In the genomic region with DNA sequence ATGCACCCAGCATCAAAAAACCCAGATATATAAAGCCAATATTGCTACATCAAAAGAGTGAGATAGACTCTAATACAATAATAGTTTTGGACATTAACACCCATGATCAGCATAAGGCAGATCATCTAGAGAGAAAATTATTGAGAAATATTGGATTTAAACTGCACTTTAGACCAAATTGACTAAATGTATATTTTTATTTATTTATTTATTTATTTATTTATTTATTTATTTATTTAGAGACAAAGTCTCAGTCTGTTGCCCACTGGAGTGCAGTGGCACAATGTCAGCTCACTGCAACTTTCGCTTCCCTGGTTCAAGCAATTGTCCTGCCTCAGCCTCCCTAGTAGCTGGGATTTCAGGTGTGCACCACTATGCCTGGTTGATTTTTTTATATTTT, we compare ENCODE assay signal across 30 cellular contexts.
DNase-seq lines count a peak whose midpoint lies in the region; ATAC-seq, FAIRE-seq and TF ChIP-seq lines count a peak whose summit lies in the region.
"Had no signal": no experiment of that assay in that cellular context is flagged by ENCODE, and none has a peak within 500 bp of the region (broad histone marks: within the 10 kb centered on the region; RNA-seq: fewer than 3 reads in every experiment).

No MANE protein-coding gene starts in this region.

- H3K9ac ChIP-seq in kidney (ENCODE audit: low read length in 2 of 2): no peak overlapping the region
- H3K9ac ChIP-seq: BLaER1; BLaER1 treated with 17β-estradiol and CSF1 and Interleukin-3, amounts not matched to agents 10 nM and 100 nM had no signal

- no peak overlapping the region for H3K27ac ChIP-seq in A549
- H3K27ac ChIP-seq in HEK293 (ENCODE audit: extremely low read depth, low read depth, low read length): no peak overlapping the region
- H3K27ac ChIP-seq in kidney (ENCODE audit: low read depth in 2 of 2, low read length in 2 of 2): no peak overlapping the region
- H3K27ac ChIP-seq: 22Rv1; BLaER1; BLaER1 treated with 17β-estradiol and CSF1 and Interleukin-3, amounts not matched to agents 10 nM and 100 nM; C4-2B had no signal

- H3K4me3 ChIP-seq in A549: no peak overlapping the region
- no peak overlapping the region for H3K4me3 ChIP-seq in HEK293 (ENCODE audit: low read depth, low read length)
- no peak overlapping the region for H3K4me3 ChIP-seq in kidney (ENCODE audit: low read length in 2 of 2)
- H3K4me3 ChIP-seq: BLaER1; BLaER1 treated with 17β-estradiol and CSF1 and Interleukin-3, amounts not matched to agents 10 nM and 100 nM had no signal

- TF ChIP-seq CTCF in A549 (IDR thresholded peaks at IDR 0.05) (no peak), HEK293 (tag by site-specific recombination; IDR thresholded peaks at IDR 0.05) (no peak), kidney (IDR thresholded peaks at IDR 0.05; ENCODE audit: borderline replicate concordance, extremely low read depth, insufficient read depth) (no peak)

- TF ChIP-seq RAD21 in A549 (conservative IDR thresholded peaks at IDR 0.05 in 1 of 2, IDR thresholded peaks at IDR 0.05 in 1 of 2): no peak

- ATAC-seq in A549: no peak
- ATAC-seq: CD8-positive, alpha-beta T cell had no signal

- H3K4me1 ChIP-seq in A549 (no peaks in the 10 kb centered on the region), HEK293 (ENCODE audit: control insufficient read depth, insufficient read depth, low read length) (no peaks in the 10 kb centered on the region), kidney (ENCODE audit: control insufficient read depth in 1 of 2, insufficient read depth in 1 of 2, low read depth in 1 of 2, low read length in 2 of 2) (no peaks in the 10 kb centered on the region)
- H3K4me1 ChIP-seq: BE2C; BLaER1; BLaER1 treated with 17β-estradiol and CSF1 and Interleukin-3, amounts not matched to agents 10 nM and 100 nM; Caco-2 had no signal

- DNase-seq in A549 (ENCODE audit: low read depth in 1 of 2, low spot score in 1 of 2) (no peak), kidney (no peak), activated T-cell treated with anti-CD3 and anti-CD28 coated beads for 4 hours (no peak), 8988T (no peak)
- no peak for DNase-seq in activated CD4-positive, alpha-beta T cell treated with anti-CD3 and anti-CD28 coated beads for 4 hours
- DNase-seq: ACHN; AML-193; BE2C; C1 segment of cervical spinal cord; Caco-2; Calu3; CD4-positive, alpha-beta memory T cell; CD4-positive, alpha-beta T cell; CD4-positive, CD25-positive, alpha-beta regulatory T cell; CD8-positive, alpha-beta memory T cell; CD8-positive, alpha-beta T cell; COR-L47; DMS 273 treated with DMSO at 0.1 percent for 48 hours; DMS153; DMS53; DMS79; DMS79 treated with DMSO at 0.1 percent for 48 hours; DND-41; EL had no signal

- H3K36me3 ChIP-seq in HEK293 (ENCODE audit: control insufficient read depth in 2 of 2, insufficient read depth in 1 of 2, low read length in 2 of 2): no peaks in the 10 kb centered on the region
- H3K36me3 ChIP-seq in kidney (ENCODE audit: control insufficient read depth in 1 of 2, insufficient read depth in 2 of 2, low read length in 2 of 2): no peaks in the 10 kb centered on the region
- H3K36me3 ChIP-seq: BE2C; BLaER1; BLaER1 treated with 17β-estradiol and CSF1 and Interleukin-3, amounts not matched to agents 10 nM and 100 nM had no signal

- FAIRE-seq in A549 (lab: Jason Lieb, UNC): no peak
- peak; percentile 33 for FAIRE-seq in kidney (lab: Jason Lieb, UNC)
- FAIRE-seq: D721Med had no signal

- CTCF ChIA-PET in A549 (lab: Yijun Ruan, JAX) (no interaction called here), HEK293 (lab: Yijun Ruan, JAX) (no interaction called here)

- POLR2A ChIA-PET in A549 (lab: Yijun Ruan, JAX) (no interaction called here), HEK293 (lab: Yijun Ruan, JAX) (no interaction called here)

- intact Hi-C loops in kidney (cut with DNase I): no loop called here

- TF ChIP-seq EP300 in A549 (IDR thresholded peaks at IDR 0.05): no peak

- 3% methylated on average over 1 of the region's 1 CpG for WGBS in A549 (ENCODE audit: missing lambda C conversion rate)

- H3K9me3 ChIP-seq in A549: no peaks in the 10 kb centered on the region
- peaks cover 3% of the 10 kb centered on the region for H3K9me3 ChIP-seq in HEK293 (ENCODE audit: control insufficient read depth, insufficient read depth, low read depth, low read length)
- H3K9me3 ChIP-seq in kidney (ENCODE audit: control insufficient read depth in 1 of 2, low read length in 2 of 2): no peaks in the 10 kb centered on the region
- H3K9me3 ChIP-seq: BE2C, Caco-2 had no signal

- H3K4me2 ChIP-seq in A549: no peak overlapping the region
- H3K4me2 ChIP-seq: BLaER1; BLaER1 treated with 17β-estradiol and CSF1 and Interleukin-3, amounts not matched to agents 10 nM and 100 nM had no signal

- no peak for TF ChIP-seq POLR2A in A549 (IDR thresholded peaks at IDR 0.05; ENCODE audit: low read length)

TF ChIP-seq in A549, 52 proteins besides CTCF, POLR2A, EP300 and RAD21:
- TF ChIP-seq, protein P1, sequence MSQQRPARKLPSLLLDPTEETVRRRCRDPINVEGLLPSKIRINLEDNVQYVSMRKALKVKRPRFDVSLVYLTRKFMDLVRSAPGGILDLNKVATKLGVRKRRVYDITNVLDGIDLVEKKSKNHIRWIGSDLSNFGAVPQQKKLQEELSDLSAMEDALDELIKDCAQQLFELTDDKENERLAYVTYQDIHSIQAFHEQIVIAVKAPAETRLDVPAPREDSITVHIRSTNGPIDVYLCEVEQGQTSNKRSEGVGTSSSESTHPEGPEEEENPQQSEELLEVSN (IDR thresholded peaks at IDR 0.05; ENCODE audit: borderline replicate concordance, low read depth): no peak
- TF ChIP-seq, protein P2, sequence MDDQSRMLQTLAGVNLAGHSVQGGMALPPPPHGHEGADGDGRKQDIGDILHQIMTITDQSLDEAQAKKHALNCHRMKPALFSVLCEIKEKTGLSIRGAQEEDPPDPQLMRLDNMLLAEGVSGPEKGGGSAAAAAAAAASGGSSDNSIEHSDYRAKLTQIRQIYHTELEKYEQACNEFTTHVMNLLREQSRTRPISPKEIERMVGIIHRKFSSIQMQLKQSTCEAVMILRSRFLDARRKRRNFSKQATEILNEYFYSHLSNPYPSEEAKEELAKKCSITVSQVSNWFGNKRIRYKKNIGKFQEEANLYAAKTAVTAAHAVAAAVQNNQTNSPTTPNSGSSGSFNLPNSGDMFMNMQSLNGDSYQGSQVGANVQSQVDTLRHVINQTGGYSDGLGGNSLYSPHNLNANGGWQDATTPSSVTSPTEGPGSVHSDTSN (IDR thresholded peaks at IDR 0.05): no peak
- TF ChIP-seq HOXA7 (CRISPR knock-in tag; IDR thresholded peaks at IDR 0.05) (no peak), BHLHE40 (IDR thresholded peaks at IDR 0.05; ENCODE audit: low read depth, low read length) (no peak), ZC3H11A (IDR thresholded peaks at IDR 0.05) (peak; percentile 29)

TF ChIP-seq in HEK293, 187 proteins besides CTCF, POLR2A, EP300 and RAD21 (continues in another document):
- no peak for TF ChIP-seq ZNF311 (tag by site-specific recombination; IDR thresholded peaks at IDR 0.05; ENCODE audit: borderline replicate concordance)
- no peak for TF ChIP-seq ZNF350 (tag by site-specific recombination; IDR thresholded peaks at IDR 0.05)
- TF ChIP-seq REPIN1 (tag by site-specific recombination; IDR thresholded peaks at IDR 0.05; ENCODE audit: low read depth): no peak
- TF ChIP-seq, protein P3, sequence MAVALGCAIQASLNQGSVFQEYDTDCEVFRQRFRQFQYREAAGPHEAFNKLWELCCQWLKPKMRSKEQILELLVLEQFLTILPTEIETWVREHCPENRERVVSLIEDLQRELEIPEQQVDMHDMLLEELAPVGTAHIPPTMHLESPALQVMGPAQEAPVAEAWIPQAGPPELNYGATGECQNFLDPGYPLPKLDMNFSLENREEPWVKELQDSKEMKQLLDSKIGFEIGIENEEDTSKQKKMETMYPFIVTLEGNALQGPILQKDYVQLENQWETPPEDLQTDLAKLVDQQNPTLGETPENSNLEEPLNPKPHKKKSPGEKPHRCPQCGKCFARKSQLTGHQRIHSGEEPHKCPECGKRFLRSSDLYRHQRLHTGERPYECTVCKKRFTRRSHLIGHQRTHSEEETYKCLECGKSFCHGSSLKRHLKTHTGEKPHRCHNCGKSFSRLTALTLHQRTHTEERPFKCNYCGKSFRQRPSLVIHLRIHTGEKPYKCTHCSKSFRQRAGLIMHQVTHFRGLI (tag by site-specific recombination; IDR thresholded peaks at IDR 0.05): no peak
- TF ChIP-seq SALL2 (tag by site-specific recombination; IDR thresholded peaks at IDR 0.05; ENCODE audit: borderline replicate concordance): no peak
- TF ChIP-seq ZNF510 (tag by site-specific recombination; IDR thresholded peaks at IDR 0.05; ENCODE audit: insufficient replicate concordance): peak; percentile 61
- TF ChIP-seq, protein P4, sequence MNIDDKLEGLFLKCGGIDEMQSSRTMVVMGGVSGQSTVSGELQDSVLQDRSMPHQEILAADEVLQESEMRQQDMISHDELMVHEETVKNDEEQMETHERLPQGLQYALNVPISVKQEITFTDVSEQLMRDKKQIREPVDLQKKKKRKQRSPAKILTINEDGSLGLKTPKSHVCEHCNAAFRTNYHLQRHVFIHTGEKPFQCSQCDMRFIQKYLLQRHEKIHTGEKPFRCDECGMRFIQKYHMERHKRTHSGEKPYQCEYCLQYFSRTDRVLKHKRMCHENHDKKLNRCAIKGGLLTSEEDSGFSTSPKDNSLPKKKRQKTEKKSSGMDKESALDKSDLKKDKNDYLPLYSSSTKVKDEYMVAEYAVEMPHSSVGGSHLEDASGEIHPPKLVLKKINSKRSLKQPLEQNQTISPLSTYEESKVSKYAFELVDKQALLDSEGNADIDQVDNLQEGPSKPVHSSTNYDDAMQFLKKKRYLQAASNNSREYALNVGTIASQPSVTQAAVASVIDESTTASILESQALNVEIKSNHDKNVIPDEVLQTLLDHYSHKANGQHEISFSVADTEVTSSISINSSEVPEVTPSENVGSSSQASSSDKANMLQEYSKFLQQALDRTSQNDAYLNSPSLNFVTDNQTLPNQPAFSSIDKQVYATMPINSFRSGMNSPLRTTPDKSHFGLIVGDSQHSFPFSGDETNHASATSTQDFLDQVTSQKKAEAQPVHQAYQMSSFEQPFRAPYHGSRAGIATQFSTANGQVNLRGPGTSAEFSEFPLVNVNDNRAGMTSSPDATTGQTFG (tag by site-specific recombination; IDR thresholded peaks at IDR 0.05; ENCODE audit: borderline replicate concordance): no peak
- TF ChIP-seq ZNF623 (tag by site-specific recombination; IDR thresholded peaks at IDR 0.05): peak; percentile 44
- no peak for TF ChIP-seq ZNF391 (tag by site-specific recombination; IDR thresholded peaks at IDR 0.05; ENCODE audit: borderline replicate concordance, low read depth)
- TF ChIP-seq SP2 (tag by site-specific recombination; IDR thresholded peaks at IDR 0.05): no peak
- TF ChIP-seq YY1 (tag by site-specific recombination; IDR thresholded peaks at IDR 0.05): no peak
- no peak for TF ChIP-seq ZNF324 (tag by site-specific recombination; IDR thresholded peaks at IDR 0.05)
- no peak for TF ChIP-seq ZNF175 (tag by site-specific recombination; IDR thresholded peaks at IDR 0.05)
- no peak for TF ChIP-seq ZNF768 (tag by site-specific recombination; IDR thresholded peaks at IDR 0.05)
